Comparison of ENCODE assay signal across 8 cellular contexts in genomic region chr11:57530596-57531507, GRCh38. TPM values are rescaled to one million over a fixed set of nuclear protein-coding genes. Genes with fewer than 3 reads are reported as not detected.
DNase-seq lines count a peak whose midpoint lies in the region; ATAC-seq, FAIRE-seq and TF ChIP-seq lines count a peak whose summit lies in the region.

Gene TIMM10, minus strand, starts transcription at chr11:57530754. Its CDS starts 565 bp downstream, at chr11:57530189.

- peaks cover 13% of the 10 kb centered on the region for H3K36me3 Mint-ChIP-seq in activated CD8-positive, alpha-beta memory T cell treated with anti-CD3 and anti-CD28 coated beads, Interleukin-2, amount 10 ng/mL, durations not matched to agents 7 days and 5 days
- peaks cover 2% of the 10 kb centered on the region for H3K36me3 Mint-ChIP-seq in memory B cell

- no peak for TF ChIP-seq CTCF in H1 (IDR thresholded peaks at IDR 0.05; ENCODE audit: control extremely low read depth in 1 of 3, insufficient read depth in 1 of 3, low read depth in 1 of 3, low read length in 3 of 3)

- H3K4me2 ChIP-seq in H1 (ENCODE audit: insufficient read depth in 1 of 2, low read depth in 2 of 2, low read length in 2 of 2): peak within 1 kb of the TSS; percentile 85 to 94

- TF ChIP-seq POLR2A in H1 (IDR thresholded peaks at IDR 0.05; ENCODE audit: control extremely low read depth in 1 of 2, low read depth in 2 of 2, low read length in 2 of 2): peak in 1 of 2 experiments; percentile 65; a peak in 1 of 3 replicates

- H3K4me1 ChIP-seq in NT2/D1 (ENCODE audit: insufficient read depth, insufficient read length): peaks cover 4% of the 10 kb centered on the region
- H3K4me1 ChIP-seq in H1 (replicated peaks in 1 of 4; ENCODE audit: control insufficient read depth in 3 of 4, insufficient read depth in 4 of 4, low read length in 3 of 4): peaks cover 0 to 7% (median 3%) of the 10 kb centered on the region in 4 experiments; a peak in 4 of 7 replicates

- H2BK5ac ChIP-seq in H1 (ENCODE audit: low read depth, low read length): peak within 1 kb of the TSS; percentile 60

- no peak within 1 kb of the TSS; the same call in 1 of the 2 replicates for H2AK5ac ChIP-seq in H1 (ENCODE audit: low read depth, low read length)

- H4K91ac ChIP-seq in H1 (replicated peaks; ENCODE audit: insufficient read length, low read length): peak within 1 kb of the TSS; percentile 84

- 2% methylated on average over 49 of the region's 49 CpGs; no CpG with 5 or more reads in 1 of the 2 experiments for WGBS in H1 (ENCODE audit: extremely low coverage in 1 of 2, insufficient coverage in 1 of 2, insufficient read length in 1 of 2, insufficient replicate concordance in 2 of 2, low coverage in 1 of 2, low lambda C conversion rate in 2 of 2, missing lambda C conversion rate in 1 of 2), 2 experiments

- peak within 1 kb of the TSS; percentile 49 for H3K27ac ChIP-seq in H1 (ENCODE audit: low read depth, low read length)

- H3K9ac ChIP-seq in NT2/D1 (ENCODE audit: insufficient read length, low read depth): peak within 1 kb of the TSS; percentile 88
- peak within 1 kb of the TSS; percentile 70 to 96 (median 82) for H3K9ac ChIP-seq in H1 (replicated peaks in 1 of 4; ENCODE audit: extremely low read depth in 1 of 4, low read depth in 3 of 4, low read length in 3 of 4)

- CTCF ChIA-PET in activated CD8-positive, alpha-beta memory T cell treated with anti-CD3 and anti-CD28 coated beads, Interleukin-2, amount 10 ng/mL, durations not matched to agents 7 days and 5 days (lab: Charles Lee): interaction anchor here (0.9 to 10.5 kb wide), 6 partner anchors 15 to 270 kb away, joined by 3 to 247 read pairs (median 93); partner anchors contain the start of genes RTN4RL2 and SLC43A1
- CTCF ChIA-PET in H1 (lab: Charles Lee; ENCODE audit: partially characterized antibody): interaction anchor here (0.5 to 25.4 kb wide), 9 partner anchors 14 to 191 kb away, joined by 3 to 1146 read pairs (median 7); partner anchors contain the start of genes RTN4RL2 and SLC43A1

- no peak within 1 kb of the TSS for H4K5ac ChIP-seq in H1 (ENCODE audit: insufficient read length, low read depth, low read length)

- no peak within 1 kb of the TSS for H2BK20ac ChIP-seq in H1 (ENCODE audit: low read length)

- H3K56ac ChIP-seq in H1 (replicated peaks; ENCODE audit: insufficient read length, low read depth, low read length): peak within 1 kb of the TSS; percentile 33

- FAIRE-seq in H1 (lab: Jason Lieb, UNC): peak; percentile 39

- H3K9me3 Mint-ChIP-seq in activated CD8-positive, alpha-beta memory T cell treated with anti-CD3 and anti-CD28 coated beads, Interleukin-2, amount 10 ng/mL, durations not matched to agents 7 days and 5 days (ENCODE audit: low read depth): no peaks in the 10 kb centered on the region
- H3K9me3 Mint-ChIP-seq in memory B cell: no peaks in the 10 kb centered on the region

- peak within 1 kb of the TSS; percentile 6 for H3K4ac ChIP-seq in H1 (replicated peaks; ENCODE audit: insufficient read length, low read depth, low read length)

- H3K4me3 ChIP-seq in NT2/D1 (ENCODE audit: insufficient read length, low read depth) (peak within 1 kb of the TSS; percentile 96), H1 (ENCODE audit: extremely low read depth in 1 of 4, insufficient read depth in 2 of 4, low read depth in 3 of 4, low read length in 4 of 4) (peak within 1 kb of the TSS; percentile 88 to 99 (median 96))

- no peak within 1 kb of the TSS for H2BK120ac ChIP-seq in H1 (replicated peaks; ENCODE audit: low read depth, low read length)

- peak within 1 kb of the TSS; percentile 22; the same call in 1 of the 2 replicates for H2BK15ac ChIP-seq in H1 (ENCODE audit: low read length)

- peaks cover 4% of the 10 kb centered on the region for H3K27me3 ChIP-seq in NT2/D1 (ENCODE audit: insufficient read depth, insufficient read length)
- H3K27me3 ChIP-seq in H1 (replicated peaks in 1 of 4; ENCODE audit: control insufficient read depth in 3 of 4, extremely low read depth in 1 of 4, insufficient read depth in 3 of 4, low read length in 3 of 4): no peaks in the 10 kb centered on the region

- peaks cover 41% of the 10 kb centered on the region for H3K4me1 Mint-ChIP-seq in activated CD8-positive, alpha-beta memory T cell treated with anti-CD3 and anti-CD28 coated beads, Interleukin-2, amount 10 ng/mL, durations not matched to agents 7 days and 5 days
- H3K4me1 Mint-ChIP-seq in memory B cell: peaks cover 16% of the 10 kb centered on the region

- no peak within 1 kb of the TSS for H2BK12ac ChIP-seq in H1 (ENCODE audit: low read depth, low read length)

- no peaks in the 10 kb centered on the region for H3K27me3 Mint-ChIP-seq in activated CD8-positive, alpha-beta memory T cell treated with anti-CD3 and anti-CD28 coated beads, Interleukin-2, amount 10 ng/mL, durations not matched to agents 7 days and 5 days
- no peaks in the 10 kb centered on the region for H3K27me3 Mint-ChIP-seq in memory B cell

- no peak within 1 kb of the TSS for H3K23ac ChIP-seq in H1 (ENCODE audit: insufficient read length)

- H3K23me2 ChIP-seq in H1 (ENCODE audit: low read depth, low read length): peaks cover 11% of the 10 kb centered on the region

- H3K14ac ChIP-seq in H1 (ENCODE audit: insufficient read length): no peak within 1 kb of the TSS

- peaks cover 32% of the 10 kb centered on the region for H3K36me3 ChIP-seq in NT2/D1 (ENCODE audit: insufficient read depth, insufficient read length, low read length)
- H3K36me3 ChIP-seq in H1 (ENCODE audit: control insufficient read depth in 2 of 4, insufficient read depth in 4 of 4, low read length in 3 of 4): peaks cover 2 to 11% (median 6%) of the 10 kb centered on the region in 4 experiments; a peak in 5 of 8 replicates

- no peaks in the 10 kb centered on the region for H3K9me3 ChIP-seq in NT2/D1 (ENCODE audit: insufficient read depth, low read length)
- H3K9me3 ChIP-seq in H1 (ENCODE audit: insufficient read depth in 2 of 2, low read depth in 1 of 2, low read length in 1 of 2): no peaks in the 10 kb centered on the region

- peak within 1 kb of the TSS; percentile 25; the same call in 1 of the 2 replicates for H3K18ac ChIP-seq in H1 (ENCODE audit: extremely low read depth, low read length)

- peak within 1 kb of the TSS; percentile 77 for H3K4me3 Mint-ChIP-seq in activated CD8-positive, alpha-beta memory T cell treated with anti-CD3 and anti-CD28 coated beads, Interleukin-2, amount 10 ng/mL, durations not matched to agents 7 days and 5 days
- H3K4me3 Mint-ChIP-seq in memory B cell: peak within 1 kb of the TSS; percentile 94

- peak in 1 of 2 experiments; percentile 26; a peak in 1 of 3 replicates for TF ChIP-seq EP300 in H1 (IDR thresholded peaks at IDR 0.05; ENCODE audit: borderline replicate concordance in 1 of 2, low read depth in 2 of 2, low read length in 2 of 2)

- TF ChIP-seq RAD21 in H1 (IDR thresholded peaks at IDR 0.05 in 1 of 2, conservative IDR thresholded peaks at IDR 0.05 in 1 of 2; ENCODE audit: low read depth in 2 of 2, low read length in 2 of 2): peak in 1 of 2 experiments; percentile 13; a peak in 1 of 4 replicates

- DNase-seq in COR-L47 (lab: John Stamatoyannopoulos, UW): peak; percentile 99
- peak in 75 of 76 experiments; percentile 34 to 99 (median 94) for DNase-seq in HUDEP-2 (lab: John Stamatoyannopoulos, UW; ENCODE audit: unreplicated experiment in 76 of 76)
- DNase-seq in NT2/D1 (ENCODE audit: low read depth, low spot score): peak; percentile 98
- DNase-seq in activated CD8-positive, alpha-beta memory T cell treated with anti-CD3 and anti-CD28 coated beads, Interleukin-2, amount 10 ng/mL, durations not matched to agents 7 days and 5 days: peak; percentile 97
- peak; percentile 87 to 98 for DNase-seq in H1 (ENCODE audit: low read depth in 1 of 2, low spot score in 2 of 2)
- peak; percentile 72 to 88 for DNase-seq in memory B cell (ENCODE audit: low spot score in 2 of 2)
- DNase-seq in stimulated activated CD8-positive, alpha-beta memory T cell treated with anti-CD3 and anti-CD28 coated beads, Interleukin-12 subunit alpha, Interleukin-12 subunit beta, amount 100 ng/mL, for 24 hours (ENCODE audit: extremely low read depth): peak; percentile 84

- H4K8ac ChIP-seq in H1 (ENCODE audit: extremely low read depth, insufficient read depth, low read length): peak within 1 kb of the TSS; percentile 88; the same call in 1 of the 2 replicates

- peak within 1 kb of the TSS; percentile 71 for H2AFZ ChIP-seq in H1 (ENCODE audit: low read length)

- H4K20me1 ChIP-seq in H1 (replicated peaks in 1 of 2; ENCODE audit: control insufficient read depth in 1 of 2, insufficient read depth in 2 of 2, low read length in 2 of 2): peaks cover 0 to 4% of the 10 kb centered on the region in 2 experiments

- POLR2A ChIA-PET in H1 (lab: Charles Lee; ENCODE audit: partially characterized antibody): interaction anchor here (0.9 to 10.5 kb wide), 18 partner anchors 8 to 206 kb away, joined by 3 to 110 read pairs (median 5); partner anchors contain the start of genes RTN4RL2, SLC43A1, TNKS1BP1 and YPEL4

- ATAC-seq in GM21381 (IDR thresholded peaks at IDR 0.05; ENCODE audit: unreplicated experiment): peak; percentile 99
- peak; percentile 97 for ATAC-seq in activated CD8-positive, alpha-beta memory T cell treated with anti-CD3 and anti-CD28 coated beads, Interleukin-2, amount 10 ng/mL, durations not matched to agents 7 days and 5 days
- peak; percentile 88 for ATAC-seq in memory B cell (ENCODE audit: low read depth)

- peaks cover 0 to 21% of the 10 kb centered on the region in 2 experiments; a peak in 2 of 4 replicates for H3K79me2 ChIP-seq in H1 (ENCODE audit: control insufficient read depth in 1 of 2, insufficient read depth in 2 of 2, low read length in 2 of 2)

- peak within 1 kb of the TSS; percentile 79 for H3K27ac Mint-ChIP-seq in activated CD8-positive, alpha-beta memory T cell treated with anti-CD3 and anti-CD28 coated beads, Interleukin-2, amount 10 ng/mL, durations not matched to agents 7 days and 5 days
- peak within 1 kb of the TSS; percentile 95 for H3K27ac Mint-ChIP-seq in memory B cell

- H3K79me1 ChIP-seq in H1 (ENCODE audit: low read depth, low read length): peaks cover 7% of the 10 kb centered on the region; the same call in 1 of the 2 replicates

TF ChIP-seq in H1, 55 proteins besides CTCF, POLR2A, EP300 and RAD21 (continues in another document):
- TF ChIP-seq SP4 (IDR thresholded peaks at IDR 0.05; ENCODE audit: low read length) (peak; percentile 83; the same call in 1 of the 2 replicates), RBBP5 (IDR thresholded peaks at IDR 0.05; ENCODE audit: borderline replicate concordance, low read depth, low read length) (no peak)

RNA-seq across cellular contexts. Expression of gene TIMM10, which starts in this region (rescaled TPM):
- total RNA-seq in activated CD8-positive, alpha-beta memory T cell treated with anti-CD3 and anti-CD28 coated beads, Interleukin-2, amount 10 ng/mL, durations not matched to agents 7 days and 5 days: 10 to 100 TPM; 74.5 to 92.9 TPM
- total RNA-seq in H1 (2021; fragmentation: NEBNext Ultra II Directional; extraction: Animal tissue kit (Norgen Biotek cat#: 25700)): 109 and 117 TPM in 2 replicates
- 208 and 227 TPM in 2 replicates for polyA plus RNA-seq in H1 (2011; rRNA removed)
- 230 TPM for polyA plus RNA-seq in H1 (2011; cell fraction: cytosol; rRNA removed)
- polyA plus RNA-seq in H1 (2011; cell fraction: nucleus; rRNA removed): 119 TPM
- polyA plus RNA-seq in H1 (2012, experiment 1 of 2): 158 to 185 TPM (median 175 TPM) in 4 replicates
- polyA plus RNA-seq in H1 (2012, experiment 2 of 2): 187 TPM
- 152 TPM for polyA plus RNA-seq in H1 (2013, experiment 1 of 2)
- polyA plus RNA-seq in H1 (2013, experiment 2 of 2): 158 TPM
- 71.3 and 73.7 TPM in 2 replicates for polyA minus RNA-seq in H1 (2011; rRNA and poly(A)+ RNA removed)
- 25.8 TPM for polyA minus RNA-seq in H1 (2011; cell fraction: cytosol; rRNA and poly(A)+ RNA removed)
- polyA minus RNA-seq in H1 (2011; cell fraction: nucleus; rRNA and poly(A)+ RNA removed): 40.7 TPM

Comparison
In these comparisons a context has a peak if more than half of its experiments do, and no peak if none do; other contexts are left out.
1. Peak in every context shown above with its lines: DNase-seq, ATAC-seq, H3K4me3 ChIP-seq and H3K27ac ChIP-seq.